In the genomic region with DNA sequence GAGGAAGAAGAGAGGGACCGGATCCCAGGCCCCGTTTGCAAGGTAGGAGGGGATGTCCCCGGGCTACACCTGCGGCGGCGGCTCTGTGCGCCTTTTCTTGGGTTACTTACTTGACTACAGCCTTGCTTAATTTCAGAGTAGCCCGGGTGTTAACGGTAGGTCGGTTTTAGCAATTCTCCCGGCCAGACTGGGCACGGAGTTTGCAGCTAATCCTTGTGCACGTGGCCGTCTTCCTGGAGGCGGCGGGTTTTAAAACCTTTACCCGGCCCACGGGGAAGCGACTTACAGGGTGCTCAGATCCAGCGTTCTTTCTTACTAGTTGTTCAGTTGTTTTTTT, we compare ENCODE assay signal across 8 cellular contexts. TPM values are rescaled to one million over a fixed set of nuclear protein-coding genes. Genes with fewer than 3 reads are reported as not detected.
DNase-seq lines count a peak whose midpoint lies in the region; ATAC-seq, FAIRE-seq and TF ChIP-seq lines count a peak whose summit lies in the region.

No MANE protein-coding gene starts in this region.

- no peak for TF ChIP-seq POLR2A in HepG2 (IDR thresholded peaks at IDR 0.05; ENCODE audit: insufficient read depth in 1 of 2, low read depth in 2 of 2, low read length in 2 of 2)

- intact Hi-C loops in HepG2 (cut with micrococcal nuclease; ENCODE audit: unreplicated experiment) (loop anchor here (2.0 to 5.0 kb wide), 3 partner anchors 13 to 907 kb away; partner anchors contain the start of genes AMACR, DNAJC21 and RAI14), aorta (cut with DNase I) (loop anchor here in 1 of 2 donors (1.0 kb wide), 1 partner anchor 13 kb away; the partner anchor contains the start of gene DNAJC21), posterior cingulate gyrus (cut with DNase I) (loop anchor here (1.0 kb wide), 1 partner anchor 13 kb away; the partner anchor contains the start of gene DNAJC21)

- H3K36me3 ChIP-seq in HepG2 (replicated peaks in 1 of 2; ENCODE audit: control insufficient read depth in 1 of 2, insufficient read depth in 2 of 2, low read length in 2 of 2) (peaks cover 5 to 30% of the 10 kb centered on the region in 2 experiments), aorta (ENCODE audit: control insufficient read depth in 1 of 2, insufficient read depth in 2 of 2, low read length in 1 of 2) (peaks cover under 1 to 2% of the 10 kb centered on the region in 2 donors)

- POLR2A ChIA-PET in HepG2 (lab: Yijun Ruan, JAX): interaction anchor here (0.7 to 5.4 kb wide), 14 partner anchors 8 to 450 kb away, joined by 3 to 92 read pairs (median 5); partner anchors contain the start of genes DNAJC21, RAI14 and TTC23L

- peaks cover 39% of the 10 kb centered on the region for H3K4me1 ChIP-seq in HepG2 (ENCODE audit: insufficient read depth, low read length)
- H3K4me1 ChIP-seq in aorta (ENCODE audit: control insufficient read depth in 1 of 2, insufficient read depth in 2 of 2, low read length in 2 of 2): peaks cover 2% of the 10 kb centered on the region in 2 donors

- H3K4me2 ChIP-seq in HepG2 (ENCODE audit: low read depth, low read length): peak overlapping the region; percentile 69

- FAIRE-seq in HepG2 (lab: Jason Lieb, UNC) (no peak), GM19239 (lab: Jason Lieb, UNC) (no peak)

- H4K20me1 ChIP-seq in HepG2 (ENCODE audit: insufficient read depth, low read length): no peaks in the 10 kb centered on the region; the same call in 1 of the 2 replicates

- DNase-seq in SHP77 treated with DMSO at 0.1 percent for 48 hours (lab: John Stamatoyannopoulos, UW) (peak; percentile 37), SHP77 (lab: John Stamatoyannopoulos, UW) (no peak), HepG2 (ENCODE audit: low spot score) (no peak), aorta (no peak), GM19239 (ENCODE audit: insufficient read length, low spot score) (no peak), posterior cingulate gyrus (no peak)

- no peaks in the 10 kb centered on the region for H3K9me3 ChIP-seq in HepG2 (ENCODE audit: low read length)
- H3K9me3 ChIP-seq in aorta (ENCODE audit: control insufficient read depth, low read length): no peaks in the 10 kb centered on the region

- peaks cover 68% of the 10 kb centered on the region for H3K79me2 ChIP-seq in HepG2 (ENCODE audit: insufficient read depth, low read length)

- H2AFZ ChIP-seq in HepG2 (ENCODE audit: low read length): peak overlapping the region; percentile 71

- TF ChIP-seq EP300 in HepG2 (IDR thresholded peaks at IDR 0.05; ENCODE audit: low read depth in 2 of 2, low read length in 2 of 2): no peak
- no peak for TF ChIP-seq EP300 in HepG2 (CRISPR knock-in tag; IDR thresholded peaks at IDR 0.05; ENCODE audit: borderline replicate concordance)

- TF ChIP-seq CTCF in WI38 (IDR thresholded peaks at IDR 0.05; ENCODE audit: low read depth, low read length): no peak
- TF ChIP-seq CTCF in HepG2 (CRISPR knock-in tag; IDR thresholded peaks at IDR 0.05): no peak

- H3K27ac ChIP-seq in HepG2 (ENCODE audit: extremely low read length, insufficient read depth, low read length): peak overlapping the region; percentile 89
- peak overlapping the region in 1 of 2 donors; percentile 73 for H3K27ac ChIP-seq in aorta (ENCODE audit: low read depth in 1 of 2, low read length in 2 of 2)

- in situ Hi-C loops in HepG2 (cut with HindIII; ENCODE audit: extremely low pct_ligation_motif_present, low pct_unique_long_range_greater_than_20kb): no loop called here

- ATAC-seq in HG02884 (IDR thresholded peaks at IDR 0.05; ENCODE audit: unreplicated experiment) (peak; percentile 6), HepG2 (peak; percentile 10), aorta (ENCODE audit: low FRiP score) (no peak)

- peak overlapping the region; percentile 97 for H3K9ac ChIP-seq in HepG2 (ENCODE audit: insufficient read depth, low read depth, low read length)

- H3K27me3 ChIP-seq in HepG2 (ENCODE audit: control insufficient read depth in 1 of 2, insufficient read depth in 2 of 2, low read length in 2 of 2) (no peaks in the 10 kb centered on the region; a peak in 1 of 5 replicates), aorta (ENCODE audit: control insufficient read depth in 1 of 2, insufficient read depth in 2 of 2, low read length in 1 of 2) (no peaks in the 10 kb centered on the region)

- no peak for TF ChIP-seq RAD21 in HepG2 (CRISPR knock-in tag; IDR thresholded peaks at IDR 0.05)

- 1% methylated on average over 19 of the region's 20 CpGs for WGBS in HepG2 (ENCODE audit: low lambda C conversion rate)
- 0% methylated on average over 20 of the region's 20 CpGs for WGBS in aorta, 2 donors

- peak overlapping the region; percentile 98 for H3K4me3 ChIP-seq in WI38 (ENCODE audit: low read depth, low read length)
- peak overlapping the region; percentile 83 to 99 (median 95) for H3K4me3 ChIP-seq in HepG2 (replicated peaks in 1 of 3; ENCODE audit: insufficient read depth in 1 of 3, low read depth in 2 of 3, low read length in 3 of 3)
- H3K4me3 ChIP-seq in aorta (ENCODE audit: low read length in 2 of 2): peak overlapping the region; percentile 62 to 64

- TSS peak; percentile 80 for BruUV-seq in HepG2 (replicated peaks; lab: Mats Ljungman, UMichigan)

- CTCF ChIA-PET in HepG2 (lab: Yijun Ruan, JAX; ENCODE audit: low intra/inter-chr PET ratio, low total read pairs): no interaction called here

RNA-seq across cellular contexts. Expression of gene BRIX1, which starts 0.3 kb away (rescaled TPM):
- total RNA-seq in HepG2 (2016; rRNA removed; fragmentation: Illumina TruSeq; extraction: Trizol) (78.4 and 114 TPM in 2 replicates), aorta (10 to 100 TPM; 14.9 to 19.0 TPM)
- 37.2 and 44.7 TPM in 2 replicates for total RNA-seq in HepG2 (2016; cell fraction: cytosol; rRNA removed; fragmentation: Illumina TruSeq; extraction: Trizol; ENCODE audit: low read depth)
- 77.5 and 119 TPM in 2 replicates for total RNA-seq in HepG2 (2016; cell fraction: insoluble cytoplasmic fraction; rRNA removed; fragmentation: Illumina TruSeq; extraction: Trizol)
- 39.2 and 47.0 TPM in 2 replicates for total RNA-seq in HepG2 (2016; cell fraction: membrane; rRNA removed; fragmentation: Illumina TruSeq; extraction: Trizol)
- total RNA-seq in HepG2 (2016; cell fraction: nucleus; rRNA removed; fragmentation: Illumina TruSeq; extraction: Trizol): 40.6 and 42.7 TPM in 2 replicates
- polyA plus RNA-seq in HepG2 (2011; rRNA removed) (16.4 and 23.6 TPM in 2 replicates), aorta (10 to 100 TPM; 12.4 to 16.6 TPM)
- polyA plus RNA-seq in HepG2 (2011; cell fraction: cytosol; rRNA removed): 8.1 and 14.1 TPM in 2 replicates
- polyA plus RNA-seq in HepG2 (2011; cell fraction: nucleus; rRNA removed): 5.4 and 10.2 TPM in 2 replicates
- polyA plus RNA-seq in HepG2 (2012): 18.8 and 26.8 TPM in 2 replicates
- polyA plus RNA-seq in HepG2 (2016; cell fraction: cytosol; fragmentation: Illumina TruSeq; extraction: Trizol; ENCODE audit: low read depth): 5.7 and 6.5 TPM in 2 replicates
- 114 and 121 TPM in 2 replicates for polyA plus RNA-seq in HepG2 (2016; cell fraction: insoluble cytoplasmic fraction; fragmentation: Illumina TruSeq; extraction: Trizol; ENCODE audit: low read depth)
- polyA plus RNA-seq in HepG2 (2016; cell fraction: membrane; fragmentation: Illumina TruSeq; extraction: Trizol; ENCODE audit: low read depth): 7.8 and 9.8 TPM in 2 replicates
- polyA plus RNA-seq in HepG2 (2016; cell fraction: nucleus; fragmentation: Illumina TruSeq; extraction: Trizol; ENCODE audit: insufficient read depth, low read depth): 73.3 and 78.2 TPM in 2 replicates
- 2.7 and 18.5 TPM in 2 replicates for polyA minus RNA-seq in HepG2 (2011; rRNA and poly(A)+ RNA removed; ENCODE audit: low replicate concordance)
- 17.8 TPM in 2 replicates for polyA minus RNA-seq in HepG2 (2011; cell fraction: cytosol; rRNA and poly(A)+ RNA removed)
- 23.3 and 25.5 TPM in 2 replicates for polyA minus RNA-seq in HepG2 (2011; cell fraction: nucleus; rRNA and poly(A)+ RNA removed)

RNA-seq across cellular contexts. Expression of gene RAD1, which starts 0.5 kb away (rescaled TPM):
- 39.1 and 51.0 TPM in 2 replicates for total RNA-seq in HepG2 (2016; rRNA removed; fragmentation: Illumina TruSeq; extraction: Trizol)
- 7.8 and 8.9 TPM in 2 replicates for total RNA-seq in HepG2 (2016; cell fraction: cytosol; rRNA removed; fragmentation: Illumina TruSeq; extraction: Trizol; ENCODE audit: low read depth)
- 38.6 and 49.9 TPM in 2 replicates for total RNA-seq in HepG2 (2016; cell fraction: insoluble cytoplasmic fraction; rRNA removed; fragmentation: Illumina TruSeq; extraction: Trizol)
- 18.7 and 20.4 TPM in 2 replicates for total RNA-seq in HepG2 (2016; cell fraction: membrane; rRNA removed; fragmentation: Illumina TruSeq; extraction: Trizol)
- total RNA-seq in HepG2 (2016; cell fraction: nucleus; rRNA removed; fragmentation: Illumina TruSeq; extraction: Trizol): 31.8 and 32.5 TPM in 2 replicates
- polyA plus RNA-seq in HepG2 (2011; rRNA removed): 12.7 and 14.7 TPM in 2 replicates
- 8.2 and 9.1 TPM in 2 replicates for polyA plus RNA-seq in HepG2 (2011; cell fraction: cytosol; rRNA removed)
- 5.8 and 9.0 TPM in 2 replicates for polyA plus RNA-seq in HepG2 (2011; cell fraction: nucleus; rRNA removed)
- 16.0 and 16.1 TPM in 2 replicates for polyA plus RNA-seq in HepG2 (2012)
- 4.6 and 7.2 TPM in 2 replicates for polyA plus RNA-seq in HepG2 (2016; cell fraction: cytosol; fragmentation: Illumina TruSeq; extraction: Trizol; ENCODE audit: low read depth)
- polyA plus RNA-seq in HepG2 (2016; cell fraction: insoluble cytoplasmic fraction; fragmentation: Illumina TruSeq; extraction: Trizol; ENCODE audit: low read depth): 45.0 and 45.2 TPM in 2 replicates
- 11.8 and 12.5 TPM in 2 replicates for polyA plus RNA-seq in HepG2 (2016; cell fraction: membrane; fragmentation: Illumina TruSeq; extraction: Trizol; ENCODE audit: low read depth)
- polyA plus RNA-seq in HepG2 (2016; cell fraction: nucleus; fragmentation: Illumina TruSeq; extraction: Trizol; ENCODE audit: insufficient read depth, low read depth): 25.0 and 26.1 TPM in 2 replicates
- 26.5 and 78.8 TPM in 2 replicates for polyA minus RNA-seq in HepG2 (2011; rRNA and poly(A)+ RNA removed; ENCODE audit: low replicate concordance)
- 10.0 and 10.5 TPM in 2 replicates for polyA minus RNA-seq in HepG2 (2011; cell fraction: cytosol; rRNA and poly(A)+ RNA removed)
- 39.3 and 40.9 TPM in 2 replicates for polyA minus RNA-seq in HepG2 (2011; cell fraction: nucleus; rRNA and poly(A)+ RNA removed)
- total RNA-seq in aorta: 10 to 100 TPM; 17.9 to 19.3 TPM
- polyA plus RNA-seq in aorta: 10 to 100 TPM; 19.3 to 21.2 TPM

RNA-seq across cellular contexts. Expression of gene DNAJC21, which starts 13.5 kb away (rescaled TPM):
- 41.6 and 46.4 TPM in 2 replicates for total RNA-seq in HepG2 (2016; rRNA removed; fragmentation: Illumina TruSeq; extraction: Trizol)
- 20.3 and 22.3 TPM in 2 replicates for total RNA-seq in HepG2 (2016; cell fraction: cytosol; rRNA removed; fragmentation: Illumina TruSeq; extraction: Trizol; ENCODE audit: low read depth)
- total RNA-seq in HepG2 (2016; cell fraction: insoluble cytoplasmic fraction; rRNA removed; fragmentation: Illumina TruSeq; extraction: Trizol): 44.0 and 45.9 TPM in 2 replicates
- total RNA-seq in HepG2 (2016; cell fraction: membrane; rRNA removed; fragmentation: Illumina TruSeq; extraction: Trizol): 37.1 and 46.9 TPM in 2 replicates
- total RNA-seq in HepG2 (2016; cell fraction: nucleus; rRNA removed; fragmentation: Illumina TruSeq; extraction: Trizol): 32.8 and 33.1 TPM in 2 replicates
- polyA plus RNA-seq in HepG2 (2011; rRNA removed): 8.0 and 10.9 TPM in 2 replicates
- polyA plus RNA-seq in HepG2 (2011; cell fraction: cytosol; rRNA removed): 4.4 and 7.0 TPM in 2 replicates
- polyA plus RNA-seq in HepG2 (2011; cell fraction: nucleus; rRNA removed): 6.7 and 8.1 TPM in 2 replicates
- 28.3 and 30.1 TPM in 2 replicates for polyA plus RNA-seq in HepG2 (2012)
- 20.4 and 21.1 TPM in 2 replicates for polyA plus RNA-seq in HepG2 (2016; cell fraction: cytosol; fragmentation: Illumina TruSeq; extraction: Trizol; ENCODE audit: low read depth)
- 48.5 and 53.9 TPM in 2 replicates for polyA plus RNA-seq in HepG2 (2016; cell fraction: insoluble cytoplasmic fraction; fragmentation: Illumina TruSeq; extraction: Trizol; ENCODE audit: low read depth)
- 31.1 and 31.6 TPM in 2 replicates for polyA plus RNA-seq in HepG2 (2016; cell fraction: membrane; fragmentation: Illumina TruSeq; extraction: Trizol; ENCODE audit: low read depth)
- 36.8 and 38.2 TPM in 2 replicates for polyA plus RNA-seq in HepG2 (2016; cell fraction: nucleus; fragmentation: Illumina TruSeq; extraction: Trizol; ENCODE audit: insufficient read depth, low read depth)
- polyA minus RNA-seq in HepG2 (2011; rRNA and poly(A)+ RNA removed; ENCODE audit: low replicate concordance): 8.8 and 29.7 TPM in 2 replicates
- 11.5 and 11.8 TPM in 2 replicates for polyA minus RNA-seq in HepG2 (2011; cell fraction: cytosol; rRNA and poly(A)+ RNA removed)
- polyA minus RNA-seq in HepG2 (2011; cell fraction: nucleus; rRNA and poly(A)+ RNA removed): 39.3 and 44.4 TPM in 2 replicates
- total RNA-seq in aorta: 10 to 100 TPM; 40.4 to 50.9 TPM
- polyA plus RNA-seq in aorta: 10 to 100 TPM; 26.9 to 49.2 TPM
